In the genomic region with DNA sequence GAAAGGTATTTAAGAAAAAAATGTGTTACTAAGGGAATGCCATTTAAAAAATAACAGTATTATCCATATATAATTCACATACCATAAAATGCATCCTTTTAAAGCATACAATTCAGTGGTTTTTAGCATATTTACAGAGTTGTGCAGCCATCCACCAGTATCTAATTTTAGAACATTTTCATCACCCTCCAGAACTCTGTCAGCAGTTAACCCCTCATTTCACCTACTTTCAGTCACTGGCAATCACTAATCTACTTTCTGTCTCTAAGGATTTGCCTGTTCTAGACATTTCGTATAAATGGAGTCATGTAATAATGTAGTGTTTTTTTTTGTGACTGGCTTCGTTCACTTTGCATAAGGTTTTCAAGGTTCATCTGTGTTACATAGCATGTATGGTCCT, we compare ENCODE assay signal across 25 cellular contexts.
"Had no signal": no experiment of that assay in that cellular context is flagged by ENCODE, and none has a peak within 500 bp of the region (broad histone marks: within the 10 kb centered on the region; RNA-seq: fewer than 3 reads in every experiment).

No MANE protein-coding gene starts in this region.

- DNase-seq: activated CD4-positive, alpha-beta T cell treated with anti-CD3 and anti-CD28 coated beads for 48 hours; activated CD4-positive, alpha-beta T cell treated with anti-CD3 and anti-CD28 coated beads, Interleukin-2, amount 50 U/mL, for 4 hours; activated CD4-positive, CD25-positive, alpha-beta regulatory T cell treated with anti-CD3 and anti-CD28 coated beads, Interleukin-2, amount 50 U/mL, for 72 hours; activated CD8-positive, alpha-beta memory T cell treated with anti-CD3 and anti-CD28 coated beads, Interleukin-2, amount 50 U/mL, for 48 hours; activated CD8-positive, alpha-beta T cell treated with anti-CD3 and anti-CD28 coated beads, Interleukin-2, amount 10 ng/mL, durations not matched to agents 7 days and 5 days; activated naive CD4-positive, alpha-beta T cell treated with anti-CD3 and anti-CD28 coated beads, Interleukin-2, amount 50 U/mL, for 16 hours; activated T-cell treated with anti-CD3 and anti-CD28 coated beads, Interleukin-2, amount 50 U/mL, for 1 hour; amniotic stem cell; body of pancreas; Karpas-422; MM.1S; NCI-H1105; NCI-H1436; NCI-H187; NCI-H2081; NCI-H2227 treated with DMSO at 0.1 percent for 48 hours; NCI-H446 treated with DMSO at 0.1 percent for 48 hours; NCI-H748 treated with DMSO at 0.1 percent for 48 hours; OCI-M1; Right ventricle myocardium superior had no signal

- H3K4me1 ChIP-seq: SJSA1 had no signal

- H3K27ac ChIP-seq: ascending aorta, body of pancreas, RWPE1, SJSA1 had no signal

- H3K9me3 ChIP-seq: ascending aorta, body of pancreas, SJSA1 had no signal

- ATAC-seq: activated CD8-positive, alpha-beta T cell treated with anti-CD3 and anti-CD28 coated beads, Interleukin-2, amount 10 ng/mL, durations not matched to agents 7 days and 5 days; body of pancreas; Panc1; WTC11 had no signal

- H3K27me3 ChIP-seq: ascending aorta, body of pancreas, SJSA1 had no signal

- H3K4me3 ChIP-seq: ascending aorta, body of pancreas, SJSA1 had no signal
